In the genomic region with DNA sequence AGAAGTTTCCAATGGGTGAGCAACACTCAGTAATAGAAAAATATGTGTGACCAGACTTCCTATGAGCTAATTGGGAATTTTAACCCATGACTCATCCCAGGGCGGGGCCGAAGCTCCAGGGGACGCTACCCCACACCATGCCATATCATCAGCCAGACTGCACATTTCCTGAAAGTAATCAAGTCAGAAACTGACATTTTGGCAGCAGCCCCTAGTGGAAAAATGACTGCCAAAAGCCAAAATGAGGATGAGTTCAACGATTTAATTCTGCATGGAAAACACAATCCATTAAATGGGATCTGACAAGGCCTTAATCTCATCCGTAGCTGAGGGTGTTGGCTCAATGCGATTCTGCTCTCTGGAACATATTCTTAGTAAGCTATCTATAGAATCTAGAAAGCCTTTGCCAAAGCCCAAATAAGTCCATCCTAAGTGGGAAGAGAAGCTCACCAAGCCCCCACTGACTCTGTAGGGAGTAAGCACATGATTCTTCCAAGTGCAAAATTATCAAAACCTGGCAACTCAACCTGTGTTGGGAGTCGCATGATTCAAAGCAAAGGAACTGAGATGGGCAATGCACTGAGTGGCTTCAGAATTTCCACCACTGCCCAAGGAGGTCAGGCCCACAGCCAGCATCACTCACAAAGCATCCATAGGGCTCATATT, we compare ENCODE assay signal across 10 cellular contexts.
DNase-seq lines count a peak whose midpoint lies in the region; ATAC-seq, FAIRE-seq and TF ChIP-seq lines count a peak whose summit lies in the region.
"Had no signal": no experiment of that assay in that cellular context is flagged by ENCODE, and none has a peak within 500 bp of the region (broad histone marks: within the 10 kb centered on the region; RNA-seq: fewer than 3 reads in every experiment).

No MANE protein-coding gene starts in this region.

- H3K36me3 ChIP-seq in SJSA1, result no peaks in the 10 kb centered on the region

- intact Hi-C loops in posterior vena cava (cut with DNase I), result loop anchor here in 1 of 2 donors (5.0 kb wide), 2 partner anchors 71 to 281 kb away; no protein-coding TSS in a partner anchor

- no peak for TF ChIP-seq CTCF in fibroblast of mammary gland (conservative IDR thresholded peaks at IDR 0.05; ENCODE audit: control insufficient read depth, insufficient read depth, low read depth, low read length)
- TF ChIP-seq CTCF in D721Med (IDR thresholded peaks at IDR 0.05; ENCODE audit: insufficient read depth, missing control alignments), result no peak

- H3K4me3 ChIP-seq in SJSA1 (no peak overlapping the region), fibroblast of mammary gland (ENCODE audit: control insufficient read depth, low read depth, low read length) (no peak overlapping the region)

- H3K27me3 ChIP-seq in SJSA1 (replicated peaks), result no peaks in the 10 kb centered on the region

- no peak for FAIRE-seq in D721Med (lab: Jason Lieb, UNC)
- FAIRE-seq: H1 had no signal

- H3K27ac ChIP-seq in SJSA1, result peak overlapping the region; percentile 98

- peaks cover 48% of the 10 kb centered on the region for H3K4me1 ChIP-seq in SJSA1 (replicated peaks)

- no peak for ATAC-seq in HG03571 (IDR thresholded peaks at IDR 0.05; ENCODE audit: unreplicated experiment)

- H3K9me3 ChIP-seq in SJSA1 (replicated peaks), result no peaks in the 10 kb centered on the region

- DNase-seq in DMS 273 treated with DMSO at 0.1 percent for 48 hours (lab: John Stamatoyannopoulos, UW) (peak; percentile 86), SJSA1 (ENCODE audit: low read depth in 1 of 2, low spot score in 2 of 2) (peak; percentile 88 to 90), fibroblast of mammary gland (ENCODE audit: low read depth) (peak; percentile 88), posterior vena cava (ENCODE audit: low spot score) (peak; percentile 90), D721Med (ENCODE audit: insufficient read length, low spot score) (no peak), NCI-H345 treated with DMSO at 0.1 percent for 48 hours (lab: John Stamatoyannopoulos, UW; ENCODE audit: unreplicated experiment) (no peak)
- DNase-seq in activated CD4-positive, alpha-beta T cell treated with anti-CD3 and anti-CD28 coated beads, Interleukin-2, amount 50 U/mL, for 48 hours, result no peak
- DNase-seq: retina had no signal

Comparison
In these comparisons a context has a peak if more than half of its experiments do, and no peak if none do; other contexts are left out.
1. DNase-seq: peak in DMS 273 treated with DMSO at 0.1 percent for 48 hours (single experiment), SJSA1 (2 of 2), fibroblast of mammary gland (single experiment) and posterior vena cava (single experiment); none in D721Med (single experiment), activated CD4-positive, alpha-beta T cell treated with anti-CD3 and anti-CD28 coated beads, Interleukin-2, amount 50 U/mL, for 48 hours (0 of 2) and NCI-H345 treated with DMSO at 0.1 percent for 48 hours (single experiment).